ENCODE assay signal across 19 cellular contexts in genomic region chr6:126002755-126003390, GRCh38. TPM values are rescaled to one million over a fixed set of nuclear protein-coding genes. Genes with fewer than 3 reads are reported as not detected.
A peak's percentile ranks its signal among the peaks of the same experiment; 100 is the strongest.
DNase-seq lines count a peak whose midpoint lies in the region; ATAC-seq, FAIRE-seq and TF ChIP-seq lines count a peak whose summit lies in the region.
"Had no signal": no experiment of that assay in that cellular context is flagged by ENCODE, and none has a peak within 500 bp of the region (broad histone marks: within the 10 kb centered on the region; RNA-seq: fewer than 3 reads in every experiment).

No MANE protein-coding gene starts in this region.

- FAIRE-seq in D721Med (lab: Jason Lieb, UNC): peak; percentile 6

- no peak for TF ChIP-seq CTCF in D721Med (IDR thresholded peaks at IDR 0.05; ENCODE audit: insufficient read depth, missing control alignments)

- CTCF ChIA-PET in activated CD4-positive, alpha-beta memory T cell treated with anti-CD3 and anti-CD28 coated beads, Interleukin-2, amount 10 ng/mL, durations not matched to agents 7 days and 5 days (lab: Charles Lee): interaction anchor here (1.1 to 1.6 kb wide), 4 partner anchors 9 to 689 kb away, joined by 3 to 6 read pairs (median 5); partner anchors contain the start of genes HINT3 and TRMT11
- CTCF ChIA-PET in activated CD4-positive, alpha-beta memory T cell treated with anti-CD3 and anti-CD28 coated beads for 36 hours (lab: Charles Lee): no interaction called here

- H3K27ac Mint-ChIP-seq in activated CD4-positive, alpha-beta memory T cell treated with anti-CD3 and anti-CD28 coated beads, Interleukin-2, amount 10 ng/mL, durations not matched to agents 7 days and 5 days: peak overlapping the region; percentile 40
- no peak overlapping the region for H3K27ac Mint-ChIP-seq in activated CD4-positive, alpha-beta memory T cell treated with anti-CD3 and anti-CD28 coated beads for 36 hours
- H3K27ac Mint-ChIP-seq in activated T-helper 17 cell treated with anti-CD3 and anti-CD28 coated beads, Interleukin-2, amount 50 U/mL, for 72 hours: peak overlapping the region; percentile 8
- peak overlapping the region in 5 of 10 donors; percentile 2 to 26 (median 14) for H3K27ac Mint-ChIP-seq in naive thymus-derived CD8-positive, alpha-beta T cell
- H3K27ac Mint-ChIP-seq: CD14-positive monocyte, GM23338, IgD-negative memory B cell had no signal

- intact Hi-C loops in activated CD4-positive, alpha-beta memory T cell treated with anti-CD3 and anti-CD28 coated beads for 36 hours (cut with micrococcal nuclease): no loop called here

- peak; percentile 56 for ATAC-seq in activated T-helper 17 cell treated with anti-CD3 and anti-CD28 coated beads, Interleukin-2, amount 50 U/mL, for 72 hours (replicated peaks)
- no peak for ATAC-seq in naive thymus-derived CD8-positive, alpha-beta T cell
- ATAC-seq: GM23338 had no signal

- peaks cover 19% of the 10 kb centered on the region for H3K4me1 Mint-ChIP-seq in activated CD4-positive, alpha-beta memory T cell treated with anti-CD3 and anti-CD28 coated beads, Interleukin-2, amount 10 ng/mL, durations not matched to agents 7 days and 5 days
- peaks cover 10% of the 10 kb centered on the region for H3K4me1 Mint-ChIP-seq in activated CD4-positive, alpha-beta memory T cell treated with anti-CD3 and anti-CD28 coated beads for 36 hours (ENCODE audit: low read depth)
- peaks cover 17% of the 10 kb centered on the region for H3K4me1 Mint-ChIP-seq in activated T-helper 17 cell treated with anti-CD3 and anti-CD28 coated beads, Interleukin-2, amount 50 U/mL, for 72 hours
- H3K4me1 Mint-ChIP-seq in naive thymus-derived CD8-positive, alpha-beta T cell: peaks cover 5 to 14% (median 10%) of the 10 kb centered on the region in 4 donors
- H3K4me1 Mint-ChIP-seq: CD14-positive monocyte, GM23338 had no signal

- H3K27me3 Mint-ChIP-seq in activated CD4-positive, alpha-beta memory T cell treated with anti-CD3 and anti-CD28 coated beads, Interleukin-2, amount 10 ng/mL, durations not matched to agents 7 days and 5 days: no peaks in the 10 kb centered on the region
- no peaks in the 10 kb centered on the region for H3K27me3 Mint-ChIP-seq in activated CD4-positive, alpha-beta memory T cell treated with anti-CD3 and anti-CD28 coated beads for 36 hours
- no peaks in the 10 kb centered on the region for H3K27me3 Mint-ChIP-seq in activated T-helper 17 cell treated with anti-CD3 and anti-CD28 coated beads, Interleukin-2, amount 50 U/mL, for 72 hours
- H3K27me3 Mint-ChIP-seq in naive thymus-derived CD8-positive, alpha-beta T cell: no peaks in the 10 kb centered on the region
- H3K27me3 Mint-ChIP-seq: IgD-negative memory B cell had no signal

- H3K36me3 Mint-ChIP-seq in activated CD4-positive, alpha-beta memory T cell treated with anti-CD3 and anti-CD28 coated beads, Interleukin-2, amount 10 ng/mL, durations not matched to agents 7 days and 5 days (ENCODE audit: low read depth): peaks cover 38% of the 10 kb centered on the region
- peaks cover 42% of the 10 kb centered on the region for H3K36me3 Mint-ChIP-seq in activated CD4-positive, alpha-beta memory T cell treated with anti-CD3 and anti-CD28 coated beads for 36 hours
- peaks cover 96% of the 10 kb centered on the region for H3K36me3 Mint-ChIP-seq in activated T-helper 17 cell treated with anti-CD3 and anti-CD28 coated beads, Interleukin-2, amount 50 U/mL, for 72 hours (ENCODE audit: low read depth)
- H3K36me3 Mint-ChIP-seq in naive thymus-derived CD8-positive, alpha-beta T cell: peaks cover 0 to 84% (median 24%) of the 10 kb centered on the region in 3 donors

- no peaks in the 10 kb centered on the region for H3K9me3 ChIP-seq in KOPT-K1 (ENCODE audit: insufficient read depth, low read length, poor library complexity, severe bottlenecking)

- POLR2A ChIA-PET in activated CD4-positive, alpha-beta memory T cell treated with anti-CD3 and anti-CD28 coated beads, Interleukin-2, amount 10 ng/mL, durations not matched to agents 7 days and 5 days (lab: Charles Lee): interaction anchor here (1.1 to 2.7 kb wide), 2 partner anchors 16 to 83 kb away, joined by 3 to 10 read pairs; partner anchors contain the start of gene TRMT11
- POLR2A ChIA-PET in activated CD4-positive, alpha-beta memory T cell treated with anti-CD3 and anti-CD28 coated beads for 36 hours (lab: Charles Lee): no interaction called here
- POLR2A ChIA-PET in naive thymus-derived CD8-positive, alpha-beta T cell (lab: Charles Lee): no interaction called here

- DNase-seq in activated CD4-positive, alpha-beta memory T cell treated with anti-CD3 and anti-CD28 coated beads, Interleukin-2, amount 10 ng/mL, durations not matched to agents 7 days and 5 days: no peak
- DNase-seq in activated CD4-positive, alpha-beta memory T cell treated with anti-CD3 and anti-CD28 coated beads for 36 hours: no peak
- DNase-seq in D721Med (ENCODE audit: insufficient read length, low spot score) (no peak), LoVo (ENCODE audit: low spot score) (no peak)
- no peak for DNase-seq in naive thymus-derived CD8-positive, alpha-beta T cell
- DNase-seq: DMS79; GF-D8; NCI-H1436 treated with DMSO at 0.1 percent for 48 hours; NCI-H2081; NCI-H2227 treated with DMSO at 0.1 percent for 48 hours; NCI-H526 treated with DMSO at 0.1 percent for 48 hours; NK-92 treated with Interleukin-12 subunit alpha and Interleukin-12 subunit beta, amount 100 ng/mL, for 24 hours; OCI-M1 had no signal

- peak overlapping the region; percentile 2 for H3K27ac ChIP-seq in KOPT-K1 (ENCODE audit: low read depth, low read length, poor library complexity, severe bottlenecking)
- H3K27ac ChIP-seq: RWPE1 had no signal

- H3K4me3 Mint-ChIP-seq in activated CD4-positive, alpha-beta memory T cell treated with anti-CD3 and anti-CD28 coated beads, Interleukin-2, amount 10 ng/mL, durations not matched to agents 7 days and 5 days: peak overlapping the region; percentile 22
- H3K4me3 Mint-ChIP-seq in activated CD4-positive, alpha-beta memory T cell treated with anti-CD3 and anti-CD28 coated beads for 36 hours: no peak overlapping the region
- peak overlapping the region; percentile 19 for H3K4me3 Mint-ChIP-seq in activated T-helper 17 cell treated with anti-CD3 and anti-CD28 coated beads, Interleukin-2, amount 50 U/mL, for 72 hours
- H3K4me3 Mint-ChIP-seq in naive thymus-derived CD8-positive, alpha-beta T cell: peak overlapping the region in 4 of 10 donors; percentile 4 to 40 (median 9)
- H3K4me3 Mint-ChIP-seq: CD14-positive monocyte, GM23338, IgD-negative memory B cell had no signal

- H3K9me3 Mint-ChIP-seq in activated CD4-positive, alpha-beta memory T cell treated with anti-CD3 and anti-CD28 coated beads, Interleukin-2, amount 10 ng/mL, durations not matched to agents 7 days and 5 days: no peaks in the 10 kb centered on the region
- no peaks in the 10 kb centered on the region for H3K9me3 Mint-ChIP-seq in activated CD4-positive, alpha-beta memory T cell treated with anti-CD3 and anti-CD28 coated beads for 36 hours
- no peaks in the 10 kb centered on the region for H3K9me3 Mint-ChIP-seq in activated T-helper 17 cell treated with anti-CD3 and anti-CD28 coated beads, Interleukin-2, amount 50 U/mL, for 72 hours
- no peaks in the 10 kb centered on the region for H3K9me3 Mint-ChIP-seq in naive thymus-derived CD8-positive, alpha-beta T cell
- H3K9me3 Mint-ChIP-seq: CD14-positive monocyte, GM23338, IgD-negative memory B cell had no signal

- H3K36me3 ChIP-seq in KOPT-K1 (ENCODE audit: insufficient read depth, low read length): peaks cover 51% of the 10 kb centered on the region

RNA-seq across cellular contexts. Expression of gene TRMT11, which starts 16.5 kb away (rescaled TPM):
- total RNA-seq in activated CD4-positive, alpha-beta memory T cell treated with anti-CD3 and anti-CD28 coated beads, Interleukin-2, amount 10 ng/mL, durations not matched to agents 7 days and 5 days: 10 to 100 TPM; 17.6 to 19.2 TPM
- total RNA-seq in activated CD4-positive, alpha-beta memory T cell treated with anti-CD3 and anti-CD28 coated beads for 36 hours: 10 to 100 TPM; 42.8 to 46.9 TPM
- total RNA-seq in activated T-helper 17 cell treated with anti-CD3 and anti-CD28 coated beads, Interleukin-2, amount 50 U/mL, for 72 hours: 10 to 100 TPM; 39.5 to 44.1 TPM
- 10 to 100 TPM; 27.3 to 27.9 TPM for total RNA-seq in naive thymus-derived CD8-positive, alpha-beta T cell
- polyA plus RNA-seq in naive thymus-derived CD8-positive, alpha-beta T cell: 10 to 100 TPM in 1 of 3 donors, 1 to 10 TPM in 2; 9.4 to 16.1 (median 9.9) TPM

RNA-seq across cellular contexts. Expression of gene HINT3, which starts 46.3 kb away (rescaled TPM):
- 10 to 100 TPM; 11.0 to 11.7 TPM for total RNA-seq in activated CD4-positive, alpha-beta memory T cell treated with anti-CD3 and anti-CD28 coated beads, Interleukin-2, amount 10 ng/mL, durations not matched to agents 7 days and 5 days
- 1 to 10 TPM; 9.6 to 9.8 TPM for total RNA-seq in activated CD4-positive, alpha-beta memory T cell treated with anti-CD3 and anti-CD28 coated beads for 36 hours
- 1 to 10 TPM; 6.2 to 8.2 TPM for total RNA-seq in activated T-helper 17 cell treated with anti-CD3 and anti-CD28 coated beads, Interleukin-2, amount 50 U/mL, for 72 hours
- total RNA-seq in naive thymus-derived CD8-positive, alpha-beta T cell: 10 to 100 TPM; 11.8 to 12.7 TPM
- 10 to 100 TPM in 1 of 3 donors, 1 to 10 TPM in 2; 7.9 to 10.4 (median 8.5) TPM for polyA plus RNA-seq in naive thymus-derived CD8-positive, alpha-beta T cell
